ENCODE assay signal across 11 cellular contexts in the genomic region with DNA sequence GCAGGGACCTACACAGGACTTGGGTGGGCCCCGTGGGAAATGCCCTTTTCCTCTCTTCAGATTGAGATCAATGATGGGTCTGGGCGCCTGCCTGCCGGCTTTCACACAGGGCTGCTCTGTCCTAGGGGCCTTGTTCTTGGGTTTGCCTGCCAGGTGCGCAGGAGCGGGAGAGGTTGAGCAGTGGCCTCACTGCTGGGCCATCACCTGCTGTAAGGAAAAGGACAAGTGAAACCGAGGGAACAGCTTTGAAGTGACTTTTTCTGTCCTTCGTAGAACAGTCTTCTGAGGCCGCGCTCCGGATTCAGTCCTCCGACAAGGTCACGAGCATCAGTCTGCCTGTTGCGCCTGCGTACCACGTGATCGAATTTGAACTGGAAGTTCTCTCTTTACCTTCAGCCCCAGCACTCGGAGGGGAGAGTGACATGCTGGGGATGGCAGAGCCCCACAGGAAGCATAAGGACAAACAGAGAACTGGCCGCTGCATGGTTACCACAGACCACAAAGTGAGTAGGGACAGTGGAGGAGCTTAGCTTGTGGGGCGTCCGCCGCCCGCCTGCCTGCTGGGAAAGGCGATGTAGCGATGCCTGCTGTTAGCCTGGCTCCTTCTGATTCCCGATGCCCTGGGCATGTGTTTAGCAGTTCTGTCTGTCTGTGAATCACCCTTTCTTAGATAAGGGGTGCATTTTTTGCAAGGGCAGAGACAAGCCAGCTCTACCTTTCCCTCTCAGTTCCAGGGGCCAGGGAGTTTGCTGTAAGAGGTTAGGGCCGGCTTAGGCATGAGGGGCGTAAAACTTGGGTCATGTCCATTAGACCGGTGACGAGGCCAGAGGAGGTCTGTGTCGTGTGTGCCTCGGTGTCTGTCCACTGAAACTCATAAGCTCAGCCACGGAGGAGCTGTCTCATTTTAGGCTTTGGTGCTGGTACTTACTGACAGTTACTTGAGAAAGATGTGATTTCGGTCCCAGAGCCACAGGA. TPM values are rescaled to one million over a fixed set of nuclear protein-coding genes. Genes with fewer than 3 reads are reported as not detected.
DNase-seq lines count a peak whose midpoint lies in the region; ATAC-seq, FAIRE-seq and TF ChIP-seq lines count a peak whose summit lies in the region.
"Had no signal": no experiment of that assay in that cellular context is flagged by ENCODE, and none has a peak within 500 bp of the region (broad histone marks: within the 10 kb centered on the region; RNA-seq: fewer than 3 reads in every experiment).

No MANE protein-coding gene starts in this region.

- POLR2A ChIA-PET in activated B cell treated with CpG ODN at 0.5 μM for 24 hours (lab: Charles Lee) = interaction anchor here (3.2 kb wide), 1 partner anchor 74 kb away, joined by 10 read pairs; no protein-coding TSS in a partner anchor

- no peak; the same call in 1 of the 2 replicates for TF ChIP-seq POLR2A in GM12892 (IDR thresholded peaks at IDR 0.05; ENCODE audit: low read depth, low read length)

- FAIRE-seq in GM12892 (lab: Jason Lieb, UNC) = no peak

- H3K4me3 Mint-ChIP-seq in GM23338 (no peak overlapping the region), activated B cell treated with CpG ODN at 0.5 μM for 24 hours (peak overlapping the region; percentile 46)

- H3K4me2 ChIP-seq in GM23338 = no peak overlapping the region

- H3K27me3 Mint-ChIP-seq in GM23338 (ENCODE audit: insufficient read depth, low read depth, poor library complexity) (peaks cover 7% of the 10 kb centered on the region), activated B cell treated with CpG ODN at 0.5 μM for 24 hours (no peaks in the 10 kb centered on the region)

- CTCF ChIA-PET in activated B cell treated with CpG ODN at 0.5 μM for 24 hours (lab: Charles Lee) = no interaction called here

- no peaks in the 10 kb centered on the region for H3F3A ChIP-seq in GM23338 (replicated peaks; ENCODE audit: low read depth)

- H3K4me3 ChIP-seq in GM23338 = no peak overlapping the region
- no peak overlapping the region for H3K4me3 ChIP-seq in left ventricle myocardium inferior
- H3K4me3 ChIP-seq: breast epithelium had no signal

- peak overlapping the region; percentile 63; the same call in 1 of the 2 replicates for H3K27ac Mint-ChIP-seq in GM23338
- peak overlapping the region; percentile 97 for H3K27ac Mint-ChIP-seq in activated B cell treated with CpG ODN at 0.5 μM for 24 hours

- no peaks in the 10 kb centered on the region; the same call in 1 of the 2 replicates for H3K79me2 ChIP-seq in GM23338 (replicated peaks; ENCODE audit: insufficient read depth)

- H3K4me1 ChIP-seq in GM23338 (ENCODE audit: insufficient read depth) (no peaks in the 10 kb centered on the region), left ventricle myocardium inferior (peaks cover 57% of the 10 kb centered on the region)

- ATAC-seq in GM23338 = no peak
- ATAC-seq in activated B cell treated with CpG ODN at 0.5 μM for 24 hours (ENCODE audit: low read depth) = no peak

- H3K9me3 Mint-ChIP-seq in GM23338 = no peaks in the 10 kb centered on the region
- no peaks in the 10 kb centered on the region for H3K9me3 Mint-ChIP-seq in activated B cell treated with CpG ODN at 0.5 μM for 24 hours

- H3K9me3 ChIP-seq in left ventricle myocardium inferior (replicated peaks) = no peaks in the 10 kb centered on the region
- H3K9me3 ChIP-seq: breast epithelium had no signal

- no peak overlapping the region for H2AFZ ChIP-seq in GM23338

- no peaks in the 10 kb centered on the region for H3K27me3 ChIP-seq in GM23338 (ENCODE audit: insufficient read depth)
- H3K27me3 ChIP-seq in left ventricle myocardium inferior (ENCODE audit: low read depth) = no peaks in the 10 kb centered on the region
- H3K27me3 ChIP-seq: breast epithelium had no signal

- H3K9me2 ChIP-seq in GM23338 (ENCODE audit: insufficient read depth) = no peaks in the 10 kb centered on the region

- peaks cover 58% of the 10 kb centered on the region for H3K36me3 Mint-ChIP-seq in GM23338 (ENCODE audit: low read depth)
- peaks cover 86% of the 10 kb centered on the region for H3K36me3 Mint-ChIP-seq in activated B cell treated with CpG ODN at 0.5 μM for 24 hours (ENCODE audit: low read depth)

- H3K4me1 Mint-ChIP-seq in GM23338 (no peaks in the 10 kb centered on the region), activated B cell treated with CpG ODN at 0.5 μM for 24 hours (peaks cover 59% of the 10 kb centered on the region)

- intact Hi-C loops in activated B cell treated with CpG ODN at 0.5 μM for 24 hours (cut with micrococcal nuclease) (no loop called here), left ventricle myocardium inferior (cut with micrococcal nuclease) (no loop called here)

- peaks cover 29% of the 10 kb centered on the region; the same call in 1 of the 2 replicates for H3K36me3 ChIP-seq in GM23338 (ENCODE audit: insufficient read depth)
- H3K36me3 ChIP-seq in left ventricle myocardium inferior = peaks cover 65% of the 10 kb centered on the region

- H3K27ac ChIP-seq in GM23338 (ENCODE audit: low read depth) (no peak overlapping the region), left ventricle myocardium inferior (replicated peaks) (peak overlapping the region; percentile 88)

- no peak for TF ChIP-seq CTCF in GM23338 (conservative IDR thresholded peaks at IDR 0.05; ENCODE audit: low read depth in 2 of 2)
- TF ChIP-seq CTCF in activated B cell treated with CpG ODN at 0.5 μM for 24 hours (IDR thresholded peaks at IDR 0.05) = no peak
- TF ChIP-seq CTCF in left ventricle myocardium inferior (IDR thresholded peaks at IDR 0.05; ENCODE audit: borderline replicate concordance) = no peak

- H4K20me1 ChIP-seq in GM23338 (replicated peaks; ENCODE audit: insufficient read depth) = peaks cover 7% of the 10 kb centered on the region

- no peak for DNase-seq in GM23338 (ENCODE audit: low spot score)
- no peak for DNase-seq in activated B cell treated with CpG ODN at 0.5 μM for 24 hours
- no peak for DNase-seq in left ventricle myocardium inferior
- DNase-seq in stimulated activated CD8-positive, alpha-beta memory T cell treated with anti-CD3 and anti-CD28 coated beads, Interleukin-4, amount 100 ng/mL, for 48 hours = peak; percentile 43
- no peak for DNase-seq in stimulated activated CD4-positive, alpha-beta T cell treated with anti-CD3 and anti-CD28 coated beads, Interleukin-12 subunit alpha, Interleukin-12 subunit beta, amount 100 ng/mL, for 4 hours
- DNase-seq in DMS153 treated with DMSO at 0.1 percent for 48 hours (lab: John Stamatoyannopoulos, UW; ENCODE audit: unreplicated experiment) = no peak
- no peak for DNase-seq in GM12892 (ENCODE audit: insufficient read length)
- DNase-seq: left cardiac atrium, NCI-H524, SHP77 treated with DMSO at 0.1 percent for 48 hours had no signal

TF ChIP-seq in GM23338, 12 proteins besides CTCF, POLR2A, EP300 and RAD21 (continues in another document):
- TF ChIP-seq ZNF114 (CRISPR knock-in tag; IDR thresholded peaks at IDR 0.05) = no peak

RNA-seq across cellular contexts. Expression of a gene that starts 19.5 kb away (rescaled TPM):
- 59.2 and 64.9 TPM in 2 replicates for total RNA-seq in GM23338 (2014; rRNA removed; shearing (Covaris generic))
- polyA plus RNA-seq in GM23338 (2016; fragmentation: Nextera tagmentation; extraction: Ambion mirVana) = 17.6 and 18.2 TPM in 2 replicates
- total RNA-seq in activated B cell treated with CpG ODN at 0.5 μM for 24 hours (8.7 and 11.8 TPM in 2 replicates), left ventricle myocardium inferior (7.4 TPM)
- polyA plus RNA-seq in GM12892 (2012; ENCODE audit: missing spikeins) = 8.2 TPM

RNA-seq across cellular contexts. Expression of a gene that starts 45.8 kb away (rescaled TPM):
- 43.4 and 58.4 TPM in 2 replicates for total RNA-seq in GM23338 (2014; rRNA removed; shearing (Covaris generic))
- 37.5 and 44.1 TPM in 2 replicates for polyA plus RNA-seq in GM23338 (2016; fragmentation: Nextera tagmentation; extraction: Ambion mirVana)
- total RNA-seq in activated B cell treated with CpG ODN at 0.5 μM for 24 hours (16.7 and 18.9 TPM in 2 replicates), left ventricle myocardium inferior (143 TPM)
- 31.5 TPM for polyA plus RNA-seq in GM12892 (2012; ENCODE audit: missing spikeins)
